In genomic region chr22:39482768-39483167, GRCh38 we compare ENCODE assay signal across 33 cellular contexts. TPM values are rescaled to one million over a fixed set of nuclear protein-coding genes. Genes with fewer than 3 reads are reported as not detected.
DNase-seq lines count a peak whose midpoint lies in the region; FAIRE-seq and TF ChIP-seq lines count a peak whose summit lies in the region.
"Had no signal": no experiment of that assay in that cellular context is flagged by ENCODE, and none has a peak within 500 bp of the region (broad histone marks: within the 10 kb centered on the region; RNA-seq: fewer than 3 reads in every experiment).

No MANE protein-coding gene starts in this region.

- no peak overlapping the region for H3K4me3 ChIP-seq in foreskin fibroblast (ENCODE audit: low read depth in 1 of 2, low read length in 2 of 2)
- H3K4me3 ChIP-seq: esophagus muscularis mucosa, gastroesophageal sphincter, SJCRH30, smooth muscle cell, upper lobe of right lung had no signal

- no peaks in the 10 kb centered on the region for H3K9me3 Mint-ChIP-seq in progenitor cell of endocrine pancreas (ENCODE audit: low read depth)
- H3K9me3 Mint-ChIP-seq: CD8-positive, alpha-beta memory T cell; naive B cell; T-cell had no signal

- H3K4me1 Mint-ChIP-seq in progenitor cell of endocrine pancreas (ENCODE audit: low read depth): no peaks in the 10 kb centered on the region
- H3K4me1 Mint-ChIP-seq: B cell; CD8-positive, alpha-beta memory T cell; T-cell had no signal

- DNase-seq in NCI-H2196 (lab: John Stamatoyannopoulos, UW; ENCODE audit: unreplicated experiment) (peak; percentile 8), NCI-H2196 treated with DMSO at 0.1 percent for 48 hours (lab: John Stamatoyannopoulos, UW; ENCODE audit: unreplicated experiment) (no peak), RKO (ENCODE audit: low spot score) (peak; percentile 76), foreskin fibroblast (peak; percentile 53 to 85), progenitor cell of endocrine pancreas (ENCODE audit: low spot score, unreplicated experiment) (no peak), COR-L47 (lab: John Stamatoyannopoulos, UW) (no peak), Ammon's horn (ENCODE audit: low spot score) (no peak), urothelium cell line (ENCODE audit: low spot score) (no peak)
- DNase-seq: activated gamma-delta T cell; activated T-cell treated with anti-CD3 and anti-CD28 coated beads, Interleukin-2, amount 50 U/mL, for 1 hour; CD8-positive, alpha-beta memory T cell; cerebellar nuclear complex; DMS153; effector memory CD4-positive, alpha-beta T cell; GOT3; Karpas-422; naive B cell; NCI-H1092 treated with DMSO at 0.1 percent for 48 hours; NCI-H1930; NCI-H2227 treated with DMSO at 0.1 percent for 48 hours; NCI-H774; occipital lobe; stimulated activated CD4-positive, alpha-beta T cell treated with anti-CD3 and anti-CD28 coated beads, Interleukin-2, amount 100 ng/mL, for 24 hours; substantia nigra; T-cell; upper lobe of right lung had no signal

- H3K27me3 Mint-ChIP-seq in progenitor cell of endocrine pancreas: no peaks in the 10 kb centered on the region
- H3K27me3 Mint-ChIP-seq: B cell, naive B cell, T-cell had no signal

- H3K27ac Mint-ChIP-seq in progenitor cell of endocrine pancreas: peak overlapping the region; percentile 69
- H3K27ac Mint-ChIP-seq: B cell, naive B cell, T-cell had no signal

- TF ChIP-seq CTCF in foreskin fibroblast (IDR thresholded peaks at IDR 0.05; ENCODE audit: low read depth, low read length) (no peak), progenitor cell of endocrine pancreas (IDR thresholded peaks at IDR 0.05; ENCODE audit: unreplicated experiment) (no peak)

- H3K4me3 Mint-ChIP-seq in progenitor cell of endocrine pancreas (ENCODE audit: low read depth): no peak overlapping the region
- H3K4me3 Mint-ChIP-seq: B cell; CD8-positive, alpha-beta memory T cell; naive B cell; T-cell had no signal

- no peaks in the 10 kb centered on the region for H3K36me3 Mint-ChIP-seq in progenitor cell of endocrine pancreas (ENCODE audit: insufficient read depth)
- H3K36me3 Mint-ChIP-seq: CD8-positive, alpha-beta memory T cell; naive B cell; T-cell had no signal

- no peak for FAIRE-seq in urothelium cell line (lab: Jason Lieb, UNC)
- FAIRE-seq: HTR-8/SVneo, TTC549 had no signal

RNA-seq across cellular contexts. Expression of gene MIEF1, which starts 19.3 kb away (rescaled TPM):
- total RNA-seq in progenitor cell of endocrine pancreas: 30.5 and 32.4 TPM in 2 replicates

RNA-seq across cellular contexts. Expression of gene MGAT3, which starts 26.0 kb away (rescaled TPM):
- total RNA-seq in progenitor cell of endocrine pancreas: 28.8 and 32.7 TPM in 2 replicates
- total RNA-seq: SJCRH30 had no signal

RNA-seq across cellular contexts. Expression of gene ATF4, which starts 37.6 kb away (rescaled TPM):
- 332 and 356 TPM in 2 replicates for total RNA-seq in progenitor cell of endocrine pancreas

RNA-seq across cellular contexts. Expression of gene RPS19BP1, which starts 49.8 kb away (rescaled TPM):
- 45.2 and 48.2 TPM in 2 replicates for total RNA-seq in progenitor cell of endocrine pancreas

Comparison
In these comparisons a context has a peak if more than half of its experiments do, and no peak if none do; other contexts are left out.
1. DNase-seq: peak in NCI-H2196 (single experiment), RKO (single experiment) and foreskin fibroblast (2 of 2); none in NCI-H2196 treated with DMSO at 0.1 percent for 48 hours (single experiment), progenitor cell of endocrine pancreas (single experiment), COR-L47 (single experiment), Ammon's horn (single experiment) and urothelium cell line (single experiment).